Comparison of ENCODE assay signal across 1 cellular context in the genomic region with DNA sequence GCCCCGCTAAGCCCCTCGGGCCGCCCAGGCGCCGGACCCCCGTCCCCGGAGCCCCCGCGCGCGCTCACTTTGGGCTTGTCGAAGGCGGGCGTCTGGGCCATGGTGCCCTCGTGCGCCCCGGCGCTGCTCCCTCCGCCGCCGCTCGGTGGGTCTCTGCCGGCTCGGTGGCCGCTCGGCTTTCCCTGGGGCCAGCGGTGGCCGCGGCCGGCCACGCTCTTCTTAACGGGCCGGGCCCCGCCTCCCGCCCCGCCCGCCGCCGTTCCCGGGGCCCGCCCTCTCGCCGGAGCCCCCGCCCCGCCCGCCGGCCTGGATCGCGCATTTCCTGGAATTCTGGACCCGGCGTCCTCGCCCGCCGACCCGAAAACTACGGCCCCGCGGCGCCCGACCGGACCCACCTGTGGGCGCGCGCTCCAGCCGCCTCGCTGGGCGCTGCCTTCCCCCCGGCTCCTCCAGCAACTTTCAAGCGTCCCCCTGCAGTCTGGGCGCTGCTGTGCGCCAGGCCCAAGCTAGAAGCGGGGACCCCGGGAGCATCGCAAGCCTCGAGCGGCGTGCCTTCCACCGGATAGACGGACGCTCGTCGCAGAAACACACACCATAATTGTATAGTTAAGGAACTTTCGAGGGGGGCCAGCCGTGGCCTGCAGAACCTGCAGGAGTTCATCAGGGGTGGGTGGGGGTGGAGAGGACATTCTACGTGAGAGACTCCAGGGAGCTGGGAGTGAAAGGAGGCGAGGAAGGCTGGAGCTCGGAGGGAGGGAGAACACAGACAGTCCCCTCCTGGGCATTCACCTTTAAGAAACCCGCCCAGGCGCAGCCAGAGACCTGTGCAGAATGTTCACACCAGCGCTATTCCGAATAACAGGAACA.
TF ChIP-seq lines count a peak whose summit lies in the region.

Gene ADA (minus strand): TSS at position 193 of the 867 bp plus-strand sequence. CDS start 92 bp downstream, at position 101.

TF ChIP-seq in HepG2, 621 proteins besides CTCF, POLR2A, EP300 and RAD21 (continued from another document and continues in another):
- TF ChIP-seq, protein P1, sequence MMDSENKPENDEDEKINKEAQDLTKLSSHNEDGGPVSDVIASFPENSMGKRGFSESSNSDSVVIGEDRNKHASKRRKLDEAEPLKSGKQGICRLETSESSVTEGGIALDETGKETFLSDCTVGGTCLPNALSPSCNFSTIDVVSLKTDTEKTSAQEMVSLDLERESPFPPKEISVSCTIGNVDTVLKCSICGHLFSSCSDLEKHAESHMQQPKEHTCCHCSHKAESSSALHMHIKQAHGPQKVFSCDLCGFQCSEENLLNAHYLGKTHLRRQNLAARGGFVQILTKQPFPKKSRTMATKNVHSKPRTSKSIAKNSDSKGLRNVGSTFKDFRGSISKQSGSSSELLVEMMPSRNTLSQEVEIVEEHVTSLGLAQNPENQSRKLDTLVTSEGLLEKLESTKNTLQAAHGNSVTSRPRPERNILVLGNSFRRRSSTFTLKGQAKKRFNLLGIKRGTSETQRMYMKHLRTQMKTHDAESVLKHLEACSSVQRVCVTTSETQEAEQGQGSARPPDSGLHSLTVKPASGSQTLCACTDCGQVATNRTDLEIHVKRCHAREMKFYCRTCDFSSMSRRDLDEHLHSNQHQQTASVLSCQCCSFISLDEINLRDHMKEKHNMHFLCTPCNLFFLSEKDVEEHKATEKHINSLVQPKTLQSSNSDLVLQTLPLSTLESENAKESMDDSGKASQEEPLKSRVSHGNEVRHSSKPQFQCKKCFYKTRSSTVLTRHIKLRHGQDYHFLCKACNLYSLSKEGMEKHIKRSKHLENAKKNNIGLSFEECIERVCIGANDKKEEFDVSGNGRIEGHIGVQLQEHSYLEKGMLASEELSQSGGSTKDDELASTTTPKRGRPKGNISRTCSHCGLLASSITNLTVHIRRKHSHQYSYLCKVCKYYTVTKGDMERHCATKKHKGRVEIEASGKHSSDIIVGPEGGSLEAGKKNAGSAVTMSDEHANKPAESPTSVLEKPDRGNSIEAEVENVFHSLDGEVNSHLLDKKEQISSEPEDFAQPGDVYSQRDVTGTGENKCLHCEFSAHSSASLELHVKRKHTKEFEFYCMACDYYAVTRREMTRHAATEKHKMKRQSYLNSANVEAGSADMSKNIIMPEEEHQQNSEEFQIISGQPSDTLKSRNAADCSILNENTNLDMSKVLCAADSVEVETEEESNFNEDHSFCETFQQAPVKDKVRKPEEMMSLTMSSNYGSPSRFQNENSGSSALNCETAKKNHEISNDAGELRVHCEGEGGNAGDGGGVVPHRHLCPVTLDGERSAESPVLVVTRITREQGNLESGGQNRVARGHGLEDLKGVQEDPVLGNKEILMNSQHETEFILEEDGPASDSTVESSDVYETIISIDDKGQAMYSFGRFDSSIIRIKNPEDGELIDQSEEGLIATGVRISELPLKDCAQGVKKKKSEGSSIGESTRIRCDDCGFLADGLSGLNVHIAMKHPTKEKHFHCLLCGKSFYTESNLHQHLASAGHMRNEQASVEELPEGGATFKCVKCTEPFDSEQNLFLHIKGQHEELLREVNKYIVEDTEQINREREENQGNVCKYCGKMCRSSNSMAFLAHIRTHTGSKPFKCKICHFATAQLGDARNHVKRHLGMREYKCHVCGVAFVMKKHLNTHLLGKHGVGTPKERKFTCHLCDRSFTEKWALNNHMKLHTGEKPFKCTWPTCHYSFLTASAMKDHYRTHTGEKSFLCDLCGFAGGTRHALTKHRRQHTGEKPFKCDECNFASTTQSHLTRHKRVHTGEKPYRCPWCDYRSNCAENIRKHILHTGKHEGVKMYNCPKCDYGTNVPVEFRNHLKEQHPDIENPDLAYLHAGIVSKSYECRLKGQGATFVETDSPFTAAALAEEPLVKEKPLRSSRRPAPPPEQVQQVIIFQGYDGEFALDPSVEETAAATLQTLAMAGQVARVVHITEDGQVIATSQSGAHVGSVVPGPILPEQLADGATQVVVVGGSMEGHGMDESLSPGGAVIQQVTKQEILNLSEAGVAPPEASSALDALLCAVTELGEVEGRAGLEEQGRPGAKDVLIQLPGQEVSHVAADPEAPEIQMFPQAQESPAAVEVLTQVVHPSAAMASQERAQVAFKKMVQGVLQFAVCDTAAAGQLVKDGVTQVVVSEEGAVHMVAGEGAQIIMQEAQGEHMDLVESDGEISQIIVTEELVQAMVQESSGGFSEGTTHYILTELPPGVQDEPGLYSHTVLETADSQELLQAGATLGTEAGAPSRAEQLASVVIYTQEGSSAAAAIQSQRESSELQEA (CRISPR knock-in tag; IDR thresholded peaks at IDR 0.05; ENCODE audit: not compliant biosample characterization) = peak; percentile 62
- no peak for TF ChIP-seq HMGXB3 (CRISPR knock-in tag; IDR thresholded peaks at IDR 0.05; ENCODE audit: borderline replicate concordance)
- TF ChIP-seq GFI1 (CRISPR knock-in tag; IDR thresholded peaks at IDR 0.05; ENCODE audit: borderline replicate concordance) = no peak; the same call in 1 of the 2 replicates
- TF ChIP-seq HOXA7 (CRISPR knock-in tag; IDR thresholded peaks at IDR 0.05) = no peak
- no peak for TF ChIP-seq HNRNPUL1 (IDR thresholded peaks at IDR 0.05; ENCODE audit: low read depth, low read length)
- TF ChIP-seq, protein P2, sequence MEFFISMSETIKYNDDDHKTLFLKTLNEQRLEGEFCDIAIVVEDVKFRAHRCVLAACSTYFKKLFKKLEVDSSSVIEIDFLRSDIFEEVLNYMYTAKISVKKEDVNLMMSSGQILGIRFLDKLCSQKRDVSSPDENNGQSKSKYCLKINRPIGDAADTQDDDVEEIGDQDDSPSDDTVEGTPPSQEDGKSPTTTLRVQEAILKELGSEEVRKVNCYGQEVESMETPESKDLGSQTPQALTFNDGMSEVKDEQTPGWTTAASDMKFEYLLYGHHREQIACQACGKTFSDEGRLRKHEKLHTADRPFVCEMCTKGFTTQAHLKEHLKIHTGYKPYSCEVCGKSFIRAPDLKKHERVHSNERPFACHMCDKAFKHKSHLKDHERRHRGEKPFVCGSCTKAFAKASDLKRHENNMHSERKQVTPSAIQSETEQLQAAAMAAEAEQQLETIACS (CRISPR knock-in tag; IDR thresholded peaks at IDR 0.05) = no peak
- TF ChIP-seq SIX1 (CRISPR knock-in tag; IDR thresholded peaks at IDR 0.05; ENCODE audit: borderline replicate concordance) = no peak
- peak; percentile 35; the same call in 1 of the 2 replicates for TF ChIP-seq ZBED4 (CRISPR knock-in tag; IDR thresholded peaks at IDR 0.05; ENCODE audit: borderline replicate concordance)
- TF ChIP-seq GZF1 (CRISPR knock-in tag; IDR thresholded peaks at IDR 0.05) = no peak
- TF ChIP-seq KDM5A (IDR thresholded peaks at IDR 0.05; ENCODE audit: borderline replicate concordance, low read length) = no peak
- TF ChIP-seq PHF8 (CRISPR knock-in tag; IDR thresholded peaks at IDR 0.05) = peak; percentile 58
- TF ChIP-seq, protein P3, sequence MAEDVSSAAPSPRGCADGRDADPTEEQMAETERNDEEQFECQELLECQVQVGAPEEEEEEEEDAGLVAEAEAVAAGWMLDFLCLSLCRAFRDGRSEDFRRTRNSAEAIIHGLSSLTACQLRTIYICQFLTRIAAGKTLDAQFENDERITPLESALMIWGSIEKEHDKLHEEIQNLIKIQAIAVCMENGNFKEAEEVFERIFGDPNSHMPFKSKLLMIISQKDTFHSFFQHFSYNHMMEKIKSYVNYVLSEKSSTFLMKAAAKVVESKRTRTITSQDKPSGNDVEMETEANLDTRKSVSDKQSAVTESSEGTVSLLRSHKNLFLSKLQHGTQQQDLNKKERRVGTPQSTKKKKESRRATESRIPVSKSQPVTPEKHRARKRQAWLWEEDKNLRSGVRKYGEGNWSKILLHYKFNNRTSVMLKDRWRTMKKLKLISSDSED (CRISPR knock-in tag; IDR thresholded peaks at IDR 0.05) = no peak
- TF ChIP-seq, protein P4, sequence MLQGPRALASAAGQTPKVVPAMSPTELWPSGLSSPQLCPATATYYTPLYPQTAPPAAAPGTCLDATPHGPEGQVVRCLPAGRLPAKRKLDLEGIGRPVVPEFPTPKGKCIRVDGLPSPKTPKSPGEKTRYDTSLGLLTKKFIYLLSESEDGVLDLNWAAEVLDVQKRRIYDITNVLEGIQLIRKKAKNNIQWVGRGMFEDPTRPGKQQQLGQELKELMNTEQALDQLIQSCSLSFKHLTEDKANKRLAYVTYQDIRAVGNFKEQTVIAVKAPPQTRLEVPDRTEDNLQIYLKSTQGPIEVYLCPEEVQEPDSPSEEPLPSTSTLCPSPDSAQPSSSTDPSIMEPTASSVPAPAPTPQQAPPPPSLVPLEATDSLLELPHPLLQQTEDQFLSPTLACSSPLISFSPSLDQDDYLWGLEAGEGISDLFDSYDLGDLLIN (CRISPR knock-in tag; IDR thresholded peaks at IDR 0.05; ENCODE audit: borderline replicate concordance) = no peak
- no peak for TF ChIP-seq ZNF446 (CRISPR knock-in tag; IDR thresholded peaks at IDR 0.05)
- TF ChIP-seq TBX2 (CRISPR knock-in tag; IDR thresholded peaks at IDR 0.05; ENCODE audit: borderline replicate concordance) = peak; percentile 71; the same call in 1 of the 2 replicates
- no peak for TF ChIP-seq ZNF816 (CRISPR knock-in tag; IDR thresholded peaks at IDR 0.05; ENCODE audit: borderline replicate concordance)
- TF ChIP-seq, protein P5, sequence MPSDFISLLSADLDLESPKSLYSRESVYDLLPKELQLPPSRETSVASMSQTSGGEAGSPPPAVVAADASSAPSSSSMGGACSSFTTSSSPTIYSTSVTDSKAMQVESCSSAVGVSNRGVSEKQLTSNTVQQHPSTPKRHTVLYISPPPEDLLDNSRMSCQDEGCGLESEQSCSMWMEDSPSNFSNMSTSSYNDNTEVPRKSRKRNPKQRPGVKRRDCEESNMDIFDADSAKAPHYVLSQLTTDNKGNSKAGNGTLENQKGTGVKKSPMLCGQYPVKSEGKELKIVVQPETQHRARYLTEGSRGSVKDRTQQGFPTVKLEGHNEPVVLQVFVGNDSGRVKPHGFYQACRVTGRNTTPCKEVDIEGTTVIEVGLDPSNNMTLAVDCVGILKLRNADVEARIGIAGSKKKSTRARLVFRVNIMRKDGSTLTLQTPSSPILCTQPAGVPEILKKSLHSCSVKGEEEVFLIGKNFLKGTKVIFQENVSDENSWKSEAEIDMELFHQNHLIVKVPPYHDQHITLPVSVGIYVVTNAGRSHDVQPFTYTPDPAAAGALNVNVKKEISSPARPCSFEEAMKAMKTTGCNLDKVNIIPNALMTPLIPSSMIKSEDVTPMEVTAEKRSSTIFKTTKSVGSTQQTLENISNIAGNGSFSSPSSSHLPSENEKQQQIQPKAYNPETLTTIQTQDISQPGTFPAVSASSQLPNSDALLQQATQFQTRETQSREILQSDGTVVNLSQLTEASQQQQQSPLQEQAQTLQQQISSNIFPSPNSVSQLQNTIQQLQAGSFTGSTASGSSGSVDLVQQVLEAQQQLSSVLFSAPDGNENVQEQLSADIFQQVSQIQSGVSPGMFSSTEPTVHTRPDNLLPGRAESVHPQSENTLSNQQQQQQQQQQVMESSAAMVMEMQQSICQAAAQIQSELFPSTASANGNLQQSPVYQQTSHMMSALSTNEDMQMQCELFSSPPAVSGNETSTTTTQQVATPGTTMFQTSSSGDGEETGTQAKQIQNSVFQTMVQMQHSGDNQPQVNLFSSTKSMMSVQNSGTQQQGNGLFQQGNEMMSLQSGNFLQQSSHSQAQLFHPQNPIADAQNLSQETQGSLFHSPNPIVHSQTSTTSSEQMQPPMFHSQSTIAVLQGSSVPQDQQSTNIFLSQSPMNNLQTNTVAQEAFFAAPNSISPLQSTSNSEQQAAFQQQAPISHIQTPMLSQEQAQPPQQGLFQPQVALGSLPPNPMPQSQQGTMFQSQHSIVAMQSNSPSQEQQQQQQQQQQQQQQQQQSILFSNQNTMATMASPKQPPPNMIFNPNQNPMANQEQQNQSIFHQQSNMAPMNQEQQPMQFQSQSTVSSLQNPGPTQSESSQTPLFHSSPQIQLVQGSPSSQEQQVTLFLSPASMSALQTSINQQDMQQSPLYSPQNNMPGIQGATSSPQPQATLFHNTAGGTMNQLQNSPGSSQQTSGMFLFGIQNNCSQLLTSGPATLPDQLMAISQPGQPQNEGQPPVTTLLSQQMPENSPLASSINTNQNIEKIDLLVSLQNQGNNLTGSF (CRISPR knock-in tag; IDR thresholded peaks at IDR 0.05) = peak; percentile 54; the same call in 1 of the 2 replicates
